Comparison of ENCODE assay signal across 1 cellular context in genomic region chr1:153261793-153262371, GRCh38.
TF ChIP-seq lines count a peak whose summit lies in the region.

No MANE protein-coding gene starts in this region.

TF ChIP-seq in IMR-90, 13 proteins besides CTCF, POLR2A, EP300 and RAD21 (continued from another document):
- TF ChIP-seq NFE2L2 (IDR thresholded peaks at IDR 0.05; ENCODE audit: low read depth, low read length): no peak
